2 cellular contexts compared by ENCODE assay signal in the genomic region with DNA sequence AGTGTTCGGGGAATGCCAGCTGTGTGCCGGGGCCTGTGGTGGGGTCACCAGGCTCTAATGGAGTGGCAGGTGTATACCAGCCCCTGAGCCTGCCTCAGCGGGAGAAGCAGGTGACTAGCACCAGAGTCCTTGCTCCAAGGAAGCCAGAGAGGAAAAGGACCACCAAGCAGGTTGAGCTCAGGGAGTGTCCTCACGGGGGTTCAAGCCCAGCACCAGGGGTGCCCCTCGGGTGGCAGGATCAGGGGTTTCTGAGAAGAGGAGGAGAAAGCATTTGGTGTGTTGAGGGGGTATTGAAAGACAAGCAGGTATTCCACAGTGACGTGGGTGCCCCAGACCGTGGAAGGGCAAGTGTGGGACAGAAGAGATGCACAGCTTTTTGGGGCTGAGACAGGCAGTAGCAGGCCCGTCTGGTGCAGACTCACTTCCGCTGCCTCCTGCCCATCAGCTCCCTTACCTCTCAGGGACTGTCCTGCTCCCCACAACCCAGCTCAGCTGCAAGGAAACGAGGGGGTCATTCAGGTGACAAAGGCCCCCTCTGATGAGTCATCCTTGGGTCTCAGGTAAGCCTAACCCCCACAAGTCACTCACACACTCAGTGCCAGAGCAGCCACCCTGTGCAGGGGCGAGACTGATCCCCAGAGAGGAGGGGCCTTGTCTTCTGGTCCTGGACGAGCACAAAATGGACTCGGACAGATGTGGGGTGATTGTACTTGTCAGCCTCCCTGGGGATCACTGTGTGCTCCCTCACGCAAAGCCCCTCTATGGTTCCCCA.
TF ChIP-seq lines count a peak whose summit lies in the region.

No MANE protein-coding gene starts in this region.

TF ChIP-seq in SK-N-SH, 30 proteins besides CTCF, POLR2A, EP300 and RAD21:
- TF ChIP-seq RXRA (IDR thresholded peaks at IDR 0.05; ENCODE audit: borderline replicate concordance, low read depth) = no peak
- TF ChIP-seq RCOR1 (IDR thresholded peaks at IDR 0.05; ENCODE audit: low read length) = no peak
- TF ChIP-seq MXI1 (IDR thresholded peaks at IDR 0.05; ENCODE audit: low read depth, low read length) = no peak
- TF ChIP-seq, protein P1, sequence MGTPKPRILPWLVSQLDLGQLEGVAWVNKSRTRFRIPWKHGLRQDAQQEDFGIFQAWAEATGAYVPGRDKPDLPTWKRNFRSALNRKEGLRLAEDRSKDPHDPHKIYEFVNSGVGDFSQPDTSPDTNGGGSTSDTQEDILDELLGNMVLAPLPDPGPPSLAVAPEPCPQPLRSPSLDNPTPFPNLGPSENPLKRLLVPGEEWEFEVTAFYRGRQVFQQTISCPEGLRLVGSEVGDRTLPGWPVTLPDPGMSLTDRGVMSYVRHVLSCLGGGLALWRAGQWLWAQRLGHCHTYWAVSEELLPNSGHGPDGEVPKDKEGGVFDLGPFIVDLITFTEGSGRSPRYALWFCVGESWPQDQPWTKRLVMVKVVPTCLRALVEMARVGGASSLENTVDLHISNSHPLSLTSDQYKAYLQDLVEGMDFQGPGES (IDR thresholded peaks at IDR 0.05; ENCODE audit: low read depth, low read length) = no peak
- no peak for TF ChIP-seq POLR2AphosphoS5 (IDR thresholded peaks at IDR 0.05; ENCODE audit: low read depth, low read length)
- TF ChIP-seq FOSL2 (IDR thresholded peaks at IDR 0.05; ENCODE audit: borderline replicate concordance, low read depth) = no peak
- TF ChIP-seq TEAD4 (IDR thresholded peaks at IDR 0.05; ENCODE audit: borderline replicate concordance, insufficient read depth) = no peak
- TF ChIP-seq, protein P2, sequence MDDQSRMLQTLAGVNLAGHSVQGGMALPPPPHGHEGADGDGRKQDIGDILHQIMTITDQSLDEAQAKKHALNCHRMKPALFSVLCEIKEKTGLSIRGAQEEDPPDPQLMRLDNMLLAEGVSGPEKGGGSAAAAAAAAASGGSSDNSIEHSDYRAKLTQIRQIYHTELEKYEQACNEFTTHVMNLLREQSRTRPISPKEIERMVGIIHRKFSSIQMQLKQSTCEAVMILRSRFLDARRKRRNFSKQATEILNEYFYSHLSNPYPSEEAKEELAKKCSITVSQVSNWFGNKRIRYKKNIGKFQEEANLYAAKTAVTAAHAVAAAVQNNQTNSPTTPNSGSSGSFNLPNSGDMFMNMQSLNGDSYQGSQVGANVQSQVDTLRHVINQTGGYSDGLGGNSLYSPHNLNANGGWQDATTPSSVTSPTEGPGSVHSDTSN (IDR thresholded peaks at IDR 0.05) = no peak
- TF ChIP-seq, protein P3, sequence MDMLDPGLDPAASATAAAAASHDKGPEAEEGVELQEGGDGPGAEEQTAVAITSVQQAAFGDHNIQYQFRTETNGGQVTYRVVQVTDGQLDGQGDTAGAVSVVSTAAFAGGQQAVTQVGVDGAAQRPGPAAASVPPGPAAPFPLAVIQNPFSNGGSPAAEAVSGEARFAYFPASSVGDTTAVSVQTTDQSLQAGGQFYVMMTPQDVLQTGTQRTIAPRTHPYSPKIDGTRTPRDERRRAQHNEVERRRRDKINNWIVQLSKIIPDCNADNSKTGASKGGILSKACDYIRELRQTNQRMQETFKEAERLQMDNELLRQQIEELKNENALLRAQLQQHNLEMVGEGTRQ (IDR thresholded peaks at IDR 0.05; ENCODE audit: borderline replicate concordance, low read depth, low read length) = no peak
- TF ChIP-seq, protein P4, sequence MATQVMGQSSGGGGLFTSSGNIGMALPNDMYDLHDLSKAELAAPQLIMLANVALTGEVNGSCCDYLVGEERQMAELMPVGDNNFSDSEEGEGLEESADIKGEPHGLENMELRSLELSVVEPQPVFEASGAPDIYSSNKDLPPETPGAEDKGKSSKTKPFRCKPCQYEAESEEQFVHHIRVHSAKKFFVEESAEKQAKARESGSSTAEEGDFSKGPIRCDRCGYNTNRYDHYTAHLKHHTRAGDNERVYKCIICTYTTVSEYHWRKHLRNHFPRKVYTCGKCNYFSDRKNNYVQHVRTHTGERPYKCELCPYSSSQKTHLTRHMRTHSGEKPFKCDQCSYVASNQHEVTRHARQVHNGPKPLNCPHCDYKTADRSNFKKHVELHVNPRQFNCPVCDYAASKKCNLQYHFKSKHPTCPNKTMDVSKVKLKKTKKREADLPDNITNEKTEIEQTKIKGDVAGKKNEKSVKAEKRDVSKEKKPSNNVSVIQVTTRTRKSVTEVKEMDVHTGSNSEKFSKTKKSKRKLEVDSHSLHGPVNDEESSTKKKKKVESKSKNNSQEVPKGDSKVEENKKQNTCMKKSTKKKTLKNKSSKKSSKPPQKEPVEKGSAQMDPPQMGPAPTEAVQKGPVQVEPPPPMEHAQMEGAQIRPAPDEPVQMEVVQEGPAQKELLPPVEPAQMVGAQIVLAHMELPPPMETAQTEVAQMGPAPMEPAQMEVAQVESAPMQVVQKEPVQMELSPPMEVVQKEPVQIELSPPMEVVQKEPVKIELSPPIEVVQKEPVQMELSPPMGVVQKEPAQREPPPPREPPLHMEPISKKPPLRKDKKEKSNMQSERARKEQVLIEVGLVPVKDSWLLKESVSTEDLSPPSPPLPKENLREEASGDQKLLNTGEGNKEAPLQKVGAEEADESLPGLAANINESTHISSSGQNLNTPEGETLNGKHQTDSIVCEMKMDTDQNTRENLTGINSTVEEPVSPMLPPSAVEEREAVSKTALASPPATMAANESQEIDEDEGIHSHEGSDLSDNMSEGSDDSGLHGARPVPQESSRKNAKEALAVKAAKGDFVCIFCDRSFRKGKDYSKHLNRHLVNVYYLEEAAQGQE (IDR thresholded peaks at IDR 0.05; ENCODE audit: low read depth, low read length) = no peak

TF ChIP-seq in SK-N-SH treated with all-trans-retinoic acid at 6 μM for 48 hours, 23 proteins besides CTCF, POLR2A, EP300 and RAD21:
- TF ChIP-seq CSDC2 (CRISPR knock-in tag; IDR thresholded peaks at IDR 0.05) = no peak
- TF ChIP-seq ZFP3 (CRISPR knock-in tag; IDR thresholded peaks at IDR 0.05) = no peak
- TF ChIP-seq RARB (CRISPR knock-in tag; IDR thresholded peaks at IDR 0.05) = no peak
- TF ChIP-seq ZFP30 (CRISPR knock-in tag; IDR thresholded peaks at IDR 0.05) = no peak
- no peak for TF ChIP-seq BACH2 (CRISPR knock-in tag; IDR thresholded peaks at IDR 0.05; ENCODE audit: borderline replicate concordance)
- TF ChIP-seq, protein P5, sequence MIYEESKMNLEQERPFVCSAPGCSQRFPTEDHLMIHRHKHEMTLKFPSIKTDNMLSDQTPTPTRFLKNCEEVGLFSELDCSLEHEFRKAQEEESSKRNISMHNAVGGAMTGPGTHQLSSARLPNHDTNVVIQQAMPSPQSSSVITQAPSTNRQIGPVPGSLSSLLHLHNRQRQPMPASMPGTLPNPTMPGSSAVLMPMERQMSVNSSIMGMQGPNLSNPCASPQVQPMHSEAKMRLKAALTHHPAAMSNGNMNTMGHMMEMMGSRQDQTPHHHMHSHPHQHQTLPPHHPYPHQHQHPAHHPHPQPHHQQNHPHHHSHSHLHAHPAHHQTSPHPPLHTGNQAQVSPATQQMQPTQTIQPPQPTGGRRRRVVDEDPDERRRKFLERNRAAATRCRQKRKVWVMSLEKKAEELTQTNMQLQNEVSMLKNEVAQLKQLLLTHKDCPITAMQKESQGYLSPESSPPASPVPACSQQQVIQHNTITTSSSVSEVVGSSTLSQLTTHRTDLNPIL (CRISPR knock-in tag; IDR thresholded peaks at IDR 0.05; ENCODE audit: low read depth) = no peak
- TF ChIP-seq GLIS3 (CRISPR knock-in tag; IDR thresholded peaks at IDR 0.05) = no peak
- no peak for TF ChIP-seq TCF4 (CRISPR knock-in tag; IDR thresholded peaks at IDR 0.05; ENCODE audit: borderline replicate concordance)
- no peak for TF ChIP-seq OSR1 (CRISPR knock-in tag; IDR thresholded peaks at IDR 0.05)
- no peak for TF ChIP-seq ARNTL (CRISPR knock-in tag; IDR thresholded peaks at IDR 0.05; ENCODE audit: borderline replicate concordance, low read depth)
- no peak for TF ChIP-seq ZC3H10 (CRISPR knock-in tag; IDR thresholded peaks at IDR 0.05)
